In the genomic region with DNA sequence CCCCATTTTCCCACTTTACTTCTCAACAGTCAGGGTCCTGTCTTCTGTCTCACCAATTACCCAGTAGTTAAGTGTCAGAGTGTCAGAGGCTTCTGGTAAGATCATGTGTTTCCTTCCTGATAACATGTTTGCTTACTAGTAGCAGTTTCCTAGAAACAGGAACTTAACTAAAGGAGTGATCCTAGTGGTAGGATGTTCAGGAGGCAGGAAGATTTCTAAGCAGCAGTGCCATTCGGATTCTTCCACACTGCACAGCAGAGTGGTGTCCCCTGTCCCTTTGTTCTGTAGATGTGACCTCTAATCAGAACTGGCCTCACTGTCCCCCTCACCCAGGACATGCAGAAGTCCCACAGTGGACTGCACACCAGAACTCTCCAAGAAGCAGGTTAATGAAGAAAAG, we compare ENCODE assay signal across 26 cellular contexts.
DNase-seq lines count a peak whose midpoint lies in the region; ATAC-seq, FAIRE-seq and TF ChIP-seq lines count a peak whose summit lies in the region.
"Had no signal": no experiment of that assay in that cellular context is flagged by ENCODE, and none has a peak within 500 bp of the region (broad histone marks: within the 10 kb centered on the region; RNA-seq: fewer than 3 reads in every experiment).

No MANE protein-coding gene starts in this region.

- H3K4me1 ChIP-seq in right cardiac atrium (ENCODE audit: control insufficient read depth, insufficient read depth, low read length) (peaks cover 6% of the 10 kb centered on the region), Caco-2 (no peaks in the 10 kb centered on the region)
- H3K4me1 ChIP-seq: right lobe of liver, SJSA1 had no signal

- H3K27me3 ChIP-seq in bronchial epithelial cell (ENCODE audit: control insufficient read depth, insufficient read depth, low read length) (no peaks in the 10 kb centered on the region), right cardiac atrium (ENCODE audit: control insufficient read depth, insufficient read depth) (no peaks in the 10 kb centered on the region), Caco-2 (replicated peaks; ENCODE audit: control insufficient read depth, insufficient read depth, low read length) (no peaks in the 10 kb centered on the region)
- H3K27me3 ChIP-seq: right lobe of liver, SJSA1, tibial nerve had no signal

- peak; percentile 13 for FAIRE-seq in bronchial epithelial cell (lab: Jason Lieb, UNC)
- FAIRE-seq: endothelial cell of umbilical vein had no signal

- ATAC-seq in Right ventricle myocardium superior (ENCODE audit: poor library complexity), result peak; percentile 62
- ATAC-seq in right cardiac atrium, result peak; percentile 41 to 65
- ATAC-seq in GM21423 (IDR thresholded peaks at IDR 0.05; ENCODE audit: unreplicated experiment), result no peak
- ATAC-seq: stimulated activated naive CD8-positive, alpha-beta T cell treated with anti-CD3 and anti-CD28 coated beads, Interleukin-15, amount 100 ng/mL, for 72 hours; T-helper 17 cell had no signal

- H3K36me3 ChIP-seq in bronchial epithelial cell (ENCODE audit: control insufficient read depth, insufficient read depth, low read length) (no peaks in the 10 kb centered on the region), Caco-2 (ENCODE audit: control insufficient read depth, insufficient read depth, low read length) (no peaks in the 10 kb centered on the region)
- H3K36me3 ChIP-seq: right lobe of liver, SJSA1, tibial nerve had no signal

- no peak for DNase-seq in Right ventricle myocardium superior
- no peak for DNase-seq in cardiac septum (ENCODE audit: low spot score)
- DNase-seq in bronchial epithelial cell (ENCODE audit: low read depth), result peak; percentile 22
- no peak for DNase-seq in right cardiac atrium
- no peak for DNase-seq in activated CD8-positive, alpha-beta memory T cell treated with anti-CD3 and anti-CD28 coated beads, Interleukin-2, amount 50 U/mL, for 4 hours
- no peak for DNase-seq in NCI-H1105 treated with DMSO at 0.1 percent for 48 hours (lab: John Stamatoyannopoulos, UW)
- no peak for DNase-seq in Caco-2
- DNase-seq: activated CD4-positive, alpha-beta T cell treated with anti-CD3 and anti-CD28 coated beads, Interleukin-2, amount 50 U/mL, for 48 hours; activated CD4-positive, CD25-positive, alpha-beta regulatory T cell; activated effector memory CD4-positive, alpha-beta T cell treated with Interleukin-2 at 50 U/mL for 16 hours; activated naive CD8-positive, alpha-beta T cell treated with anti-CD3 and anti-CD28 coated beads, Interleukin-2, amount 10 ng/mL, durations not matched to agents 7 days and 5 days; C1 segment of cervical spinal cord; Calu3; GOT3; hippocampal formation; NCI-H1092 treated with DMSO at 0.1 percent for 48 hours; NCI-H2081 treated with DMSO at 0.1 percent for 48 hours; right lobe of liver; stimulated activated naive CD8-positive, alpha-beta T cell treated with anti-CD3 and anti-CD28 coated beads, Interleukin-15, amount 100 ng/mL, for 72 hours; T-helper 17 cell had no signal

- H3K4me3 Mint-ChIP-seq in Caco-2 (ENCODE audit: unreplicated experiment), result no peak overlapping the region
- H3K4me3 Mint-ChIP-seq: activated naive CD8-positive, alpha-beta T cell treated with anti-CD3 and anti-CD28 coated beads, Interleukin-2, amount 10 ng/mL, durations not matched to agents 7 days and 5 days; brain; stimulated activated naive CD8-positive, alpha-beta T cell treated with anti-CD3 and anti-CD28 coated beads, Interleukin-15, amount 100 ng/mL, for 72 hours; T-helper 17 cell had no signal

- CTCF ChIA-PET in Caco-2 (lab: Charles Lee), result no interaction called here

- H3K27me3 Mint-ChIP-seq in Caco-2 (ENCODE audit: insufficient read depth, unreplicated experiment), result peaks cover 2% of the 10 kb centered on the region
- H3K27me3 Mint-ChIP-seq: stimulated activated naive CD8-positive, alpha-beta T cell treated with anti-CD3 and anti-CD28 coated beads, Interleukin-15, amount 100 ng/mL, for 72 hours had no signal

- no peaks in the 10 kb centered on the region for H3K36me3 Mint-ChIP-seq in Caco-2 (ENCODE audit: insufficient read depth, unreplicated experiment)
- H3K36me3 Mint-ChIP-seq: activated naive CD8-positive, alpha-beta T cell treated with anti-CD3 and anti-CD28 coated beads, Interleukin-2, amount 10 ng/mL, durations not matched to agents 7 days and 5 days; brain had no signal

- TF ChIP-seq CTCF in bronchial epithelial cell (IDR thresholded peaks at IDR 0.05; ENCODE audit: insufficient read depth, low read length, severe bottlenecking), result no peak
- no peak for TF ChIP-seq CTCF in Caco-2 (IDR thresholded peaks at IDR 0.05; ENCODE audit: insufficient read depth in 1 of 2, low read depth in 1 of 2, low read length in 1 of 2, severe bottlenecking in 1 of 2, unreplicated experiment in 1 of 2)

- H3K4me3 ChIP-seq in bronchial epithelial cell (ENCODE audit: low read depth, low read length) (no peak overlapping the region), right cardiac atrium (ENCODE audit: low read length) (no peak overlapping the region), Caco-2 (ENCODE audit: low read depth, low read length) (no peak overlapping the region)
- H3K4me3 ChIP-seq: lung, right lobe of liver, SJSA1, tibial nerve had no signal

- H3K9me3 ChIP-seq in right cardiac atrium (ENCODE audit: control insufficient read depth, low read length) (no peaks in the 10 kb centered on the region), Caco-2 (no peaks in the 10 kb centered on the region)
- H3K9me3 ChIP-seq: right lobe of liver, SJSA1, tibial nerve had no signal

- intact Hi-C loops in Right ventricle myocardium superior (cut with DNase I) (no loop called here), cardiac septum (cut with DNase I) (no loop called here), right cardiac atrium (cut with DNase I) (no loop called here), Caco-2 (cut with micrococcal nuclease; ENCODE audit: unreplicated experiment) (no loop called here)

- peaks cover 9% of the 10 kb centered on the region for H3K4me1 Mint-ChIP-seq in Caco-2 (ENCODE audit: low read depth, unreplicated experiment)
- H3K4me1 Mint-ChIP-seq: activated naive CD8-positive, alpha-beta T cell treated with anti-CD3 and anti-CD28 coated beads, Interleukin-2, amount 10 ng/mL, durations not matched to agents 7 days and 5 days; stimulated activated naive CD8-positive, alpha-beta T cell treated with anti-CD3 and anti-CD28 coated beads, Interleukin-15, amount 100 ng/mL, for 72 hours; T-helper 17 cell had no signal

- H3K27ac Mint-ChIP-seq in Caco-2 (ENCODE audit: unreplicated experiment), result no peak overlapping the region
- H3K27ac Mint-ChIP-seq: activated naive CD8-positive, alpha-beta T cell treated with anti-CD3 and anti-CD28 coated beads, Interleukin-2, amount 10 ng/mL, durations not matched to agents 7 days and 5 days; T-helper 17 cell had no signal

- no TSS peak for BruUV-seq in Caco-2 (replicated peaks; lab: Mats Ljungman, UMichigan)

- WGBS in right cardiac atrium, result 20% methylated on average over 1 of the region's 1 CpG

- POLR2A ChIA-PET in Caco-2 (lab: Charles Lee), result no interaction called here

- H3K9me3 Mint-ChIP-seq in Caco-2 (ENCODE audit: unreplicated experiment), result no peaks in the 10 kb centered on the region
- H3K9me3 Mint-ChIP-seq: activated naive CD8-positive, alpha-beta T cell treated with anti-CD3 and anti-CD28 coated beads, Interleukin-2, amount 10 ng/mL, durations not matched to agents 7 days and 5 days; stimulated activated naive CD8-positive, alpha-beta T cell treated with anti-CD3 and anti-CD28 coated beads, Interleukin-15, amount 100 ng/mL, for 72 hours had no signal

- no peak overlapping the region for H3K27ac ChIP-seq in right cardiac atrium (ENCODE audit: low read length)
- H3K27ac ChIP-seq: right lobe of liver, SJSA1, tibial nerve had no signal
